21 cellular contexts compared by ENCODE assay signal in the genomic region with DNA sequence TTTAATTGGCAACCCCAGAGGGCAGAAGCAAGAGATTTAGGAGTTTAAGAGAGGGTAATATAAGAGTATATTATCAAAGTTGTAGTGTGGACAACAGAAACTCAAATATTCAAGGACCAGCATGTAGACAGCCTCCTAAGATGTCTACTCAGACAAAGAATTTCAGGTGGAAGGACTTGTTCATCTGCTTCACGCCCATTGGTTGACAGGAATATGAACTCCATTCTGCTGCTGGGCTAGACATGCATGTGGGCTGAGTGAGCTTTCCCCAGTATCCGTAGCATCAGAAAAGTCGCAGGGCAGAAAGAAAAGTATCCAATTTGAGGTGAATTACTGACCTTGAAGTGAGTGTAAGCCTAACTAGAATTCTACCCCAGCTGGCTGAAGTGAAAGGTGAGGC. TPM values are rescaled to one million over a fixed set of nuclear protein-coding genes. Genes with fewer than 3 reads are reported as not detected.
DNase-seq lines count a peak whose midpoint lies in the region; ATAC-seq, FAIRE-seq and TF ChIP-seq lines count a peak whose summit lies in the region.
"Had no signal": no experiment of that assay in that cellular context is flagged by ENCODE, and none has a peak within 500 bp of the region (broad histone marks: within the 10 kb centered on the region; RNA-seq: fewer than 3 reads in every experiment).

No MANE protein-coding gene starts in this region.

- DNase-seq in H54 (ENCODE audit: insufficient read length, low spot score), result no peak
- DNase-seq in RWPE2 (ENCODE audit: low spot score), result no peak
- no peak for DNase-seq in epithelial cell of prostate (ENCODE audit: low read depth, low spot score)
- DNase-seq in T1000 (lab: John Stamatoyannopoulos, UW), result no peak
- DNase-seq in upper lobe of left lung, result no peak
- DNase-seq in stimulated activated effector memory CD8-positive, alpha-beta T cell treated with anti-CD3 and anti-CD28 coated beads, Interleukin-12 subunit alpha, Interleukin-12 subunit beta, amount 100 ng/mL, for 72 hours (ENCODE audit: low spot score in 2 of 2), result no peak
- DNase-seq: 8988T; CD4-positive, alpha-beta memory T cell; DMS153; DMS79; GDM1; H7 had no signal

- H3K9me3 ChIP-seq in RWPE2 (ENCODE audit: severe bottlenecking) (no peaks in the 10 kb centered on the region), parathyroid adenoma (ENCODE audit: control insufficient read depth, low read length) (no peaks in the 10 kb centered on the region), upper lobe of left lung (no peaks in the 10 kb centered on the region)
- H3K9me3 ChIP-seq: BLaER1 had no signal

- no peaks in the 10 kb centered on the region for H3K9me3 Mint-ChIP-seq in stimulated activated effector memory CD8-positive, alpha-beta T cell treated with anti-CD3 and anti-CD28 coated beads, Interleukin-12 subunit alpha, Interleukin-12 subunit beta, amount 100 ng/mL, for 72 hours
- H3K9me3 Mint-ChIP-seq: CD14-positive monocyte, GM23338 had no signal

- TF ChIP-seq EP300 in upper lobe of left lung (IDR thresholded peaks at IDR 0.05), result no peak

- H2AFZ ChIP-seq in parathyroid adenoma, result peak overlapping the region; percentile 64
- H2AFZ ChIP-seq: GM23338 had no signal

- no peak overlapping the region for H3K4me2 ChIP-seq in parathyroid adenoma (ENCODE audit: low read length)
- H3K4me2 ChIP-seq: BLaER1, GM23338 had no signal

- no peak overlapping the region for H3K4me3 Mint-ChIP-seq in stimulated activated effector memory CD8-positive, alpha-beta T cell treated with anti-CD3 and anti-CD28 coated beads, Interleukin-12 subunit alpha, Interleukin-12 subunit beta, amount 100 ng/mL, for 72 hours
- H3K4me3 Mint-ChIP-seq: CD14-positive monocyte; CD4-positive, alpha-beta memory T cell; GM23338 had no signal

- TF ChIP-seq CTCF in RWPE2 (IDR thresholded peaks at IDR 0.05; ENCODE audit: poor library complexity, severe bottlenecking), result no peak
- TF ChIP-seq CTCF in parathyroid adenoma (IDR thresholded peaks at IDR 0.05), result no peak
- no peak for TF ChIP-seq CTCF in upper lobe of left lung (IDR thresholded peaks at IDR 0.05)

- no peak overlapping the region for H3K9ac ChIP-seq in parathyroid adenoma
- H3K9ac ChIP-seq: BLaER1 had no signal

- FAIRE-seq in H54 (lab: Jason Lieb, UNC), result peak; percentile 67
- FAIRE-seq: GM12892, GM18507, HepG2 had no signal

- WGBS in upper lobe of left lung, 2 donors, result 89 to 97% methylated on average over 3 of the region's 3 CpGs

- peaks cover 13% of the 10 kb centered on the region for H3K4me1 Mint-ChIP-seq in stimulated activated effector memory CD8-positive, alpha-beta T cell treated with anti-CD3 and anti-CD28 coated beads, Interleukin-12 subunit alpha, Interleukin-12 subunit beta, amount 100 ng/mL, for 72 hours
- H3K4me1 Mint-ChIP-seq: GM23338 had no signal

- H3K27me3 ChIP-seq in RWPE2 (ENCODE audit: insufficient read depth, poor library complexity, severe bottlenecking) (no peaks in the 10 kb centered on the region), parathyroid adenoma (ENCODE audit: control insufficient read depth, insufficient read depth, low read length) (no peaks in the 10 kb centered on the region), upper lobe of left lung (no peaks in the 10 kb centered on the region)
- H3K27me3 ChIP-seq: BLaER1 had no signal

- peak overlapping the region; percentile 61 for H3K27ac ChIP-seq in RWPE2 (ENCODE audit: poor library complexity, severe bottlenecking)
- peak overlapping the region; percentile 84 for H3K27ac ChIP-seq in epithelial cell of prostate
- peak overlapping the region; percentile 82 for H3K27ac ChIP-seq in parathyroid adenoma
- H3K27ac ChIP-seq in upper lobe of left lung, result no peak overlapping the region
- H3K27ac ChIP-seq: BLaER1 had no signal

- H3K79me2 ChIP-seq in parathyroid adenoma, result no peaks in the 10 kb centered on the region

- peaks cover 25% of the 10 kb centered on the region for H3K4me1 ChIP-seq in RWPE2 (ENCODE audit: insufficient read depth, poor library complexity, severe bottlenecking)
- H3K4me1 ChIP-seq in parathyroid adenoma, result peaks cover 25% of the 10 kb centered on the region
- H3K4me1 ChIP-seq in upper lobe of left lung, result no peaks in the 10 kb centered on the region
- H3K4me1 ChIP-seq: BLaER1 had no signal

- H3K27ac Mint-ChIP-seq in stimulated activated effector memory CD8-positive, alpha-beta T cell treated with anti-CD3 and anti-CD28 coated beads, Interleukin-12 subunit alpha, Interleukin-12 subunit beta, amount 100 ng/mL, for 72 hours, result no peak overlapping the region
- H3K27ac Mint-ChIP-seq: CD14-positive monocyte, GM23338 had no signal

- TF ChIP-seq POLR2A in H54 (IDR thresholded peaks at IDR 0.05; ENCODE audit: low read depth, low read length) (no peak), upper lobe of left lung (IDR thresholded peaks at IDR 0.05) (no peak)

- H3K4me3 ChIP-seq in RWPE2 (ENCODE audit: severe bottlenecking), result no peak overlapping the region
- H3K4me3 ChIP-seq in parathyroid adenoma (ENCODE audit: low read depth, low read length), result no peak overlapping the region
- no peak overlapping the region for H3K4me3 ChIP-seq in upper lobe of left lung
- H3K4me3 ChIP-seq: BLaER1, GM23338 had no signal

- no peak for ATAC-seq in RWPE2 (ENCODE audit: low read depth)
- ATAC-seq in HG02885 (IDR thresholded peaks at IDR 0.05; ENCODE audit: poor library complexity, unreplicated experiment), result no peak
- ATAC-seq in upper lobe of left lung (ENCODE audit: low FRiP score in 2 of 2), result no peak
- no peak for ATAC-seq in stimulated activated effector memory CD8-positive, alpha-beta T cell treated with anti-CD3 and anti-CD28 coated beads, Interleukin-12 subunit alpha, Interleukin-12 subunit beta, amount 100 ng/mL, for 72 hours
- ATAC-seq: GM23338, HCT116, HepG2 had no signal

- H3K36me3 ChIP-seq in RWPE2 (ENCODE audit: low read depth) (no peaks in the 10 kb centered on the region), parathyroid adenoma (ENCODE audit: control insufficient read depth, insufficient read depth, low read length) (no peaks in the 10 kb centered on the region), upper lobe of left lung (no peaks in the 10 kb centered on the region)
- H3K36me3 ChIP-seq: BLaER1 had no signal

- no peaks in the 10 kb centered on the region for H3K36me3 Mint-ChIP-seq in stimulated activated effector memory CD8-positive, alpha-beta T cell treated with anti-CD3 and anti-CD28 coated beads, Interleukin-12 subunit alpha, Interleukin-12 subunit beta, amount 100 ng/mL, for 72 hours
- H3K36me3 Mint-ChIP-seq: CD14-positive monocyte; CD4-positive, alpha-beta memory T cell had no signal

RNA-seq across cellular contexts. Expression of a gene that starts 41.0 kb away (rescaled TPM):
- 10 to 100 TPM in 1 of 6 donors, 1 to 10 TPM in 5; 1.0 to 10.6 (median 3.2) TPM for total RNA-seq in upper lobe of left lung
- total RNA-seq: GM23338, H7, HepG2 had no signal

Comparison
In these comparisons a context has a peak if more than half of its experiments do, and no peak if none do; other contexts are left out.
1. H3K27ac ChIP-seq: peak in RWPE2 (single experiment), epithelial cell of prostate (single experiment) and parathyroid adenoma (single experiment); none in upper lobe of left lung (0 of 4).